ENCODE assay signal across 8 cellular contexts in the genomic region with DNA sequence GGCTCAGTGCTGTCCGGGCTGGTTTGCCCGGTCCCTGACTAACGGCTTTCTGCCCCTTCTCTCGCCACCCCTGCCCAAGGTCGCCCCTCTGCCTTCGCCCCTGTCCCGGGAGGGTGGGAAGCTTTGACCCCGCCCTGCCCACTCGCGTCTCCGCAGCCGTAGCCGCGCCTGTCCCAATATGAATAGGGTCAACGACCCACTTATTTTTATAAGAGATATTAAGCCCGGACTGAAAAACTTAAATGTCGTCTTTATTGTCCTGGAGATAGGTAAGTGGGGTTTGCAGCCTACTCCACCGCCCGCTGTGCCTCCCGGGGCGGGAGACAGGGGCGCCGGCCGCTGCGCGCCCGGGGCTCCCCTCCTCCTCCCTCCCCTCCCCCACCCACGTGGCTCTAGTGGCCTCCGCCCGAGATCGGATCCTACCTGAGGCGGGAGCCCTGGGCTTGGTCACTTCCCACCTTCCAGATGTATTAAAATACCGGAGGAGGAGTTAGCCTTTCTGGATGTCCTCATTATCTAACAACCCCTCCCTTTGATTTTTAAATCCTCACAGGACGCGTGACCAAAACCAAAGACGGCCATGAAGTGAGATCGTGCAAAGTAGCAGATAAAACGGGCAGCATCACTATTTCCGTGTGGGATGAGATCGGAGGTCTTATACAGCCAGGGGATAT. TPM values are rescaled to one million over a fixed set of nuclear protein-coding genes. Genes with fewer than 3 reads are reported as not detected.
DNase-seq lines count a peak whose midpoint lies in the region; ATAC-seq and TF ChIP-seq lines count a peak whose summit lies in the region.

No MANE protein-coding gene starts in this region.

- no peaks in the 10 kb centered on the region for H3K9me3 ChIP-seq in CD8-positive, alpha-beta T cell (ENCODE audit: low read length)
- H3K9me3 ChIP-seq in HUES64 (ENCODE audit: insufficient read depth, low read depth, low read length) = no peaks in the 10 kb centered on the region
- H3K9me3 ChIP-seq in right lobe of liver = no peaks in the 10 kb centered on the region

- peak overlapping the region; percentile 85 for H3K9ac ChIP-seq in HUES64 (ENCODE audit: low read depth, low read length)

- H3K27me3 Mint-ChIP-seq in CD8-positive, alpha-beta T cell (ENCODE audit: low read depth) = no peaks in the 10 kb centered on the region
- no peaks in the 10 kb centered on the region for H3K27me3 Mint-ChIP-seq in chondrocyte (ENCODE audit: low read depth)

- peak in 6 of 7 experiments; percentile 28 to 53 (median 42) for DNase-seq in CD8-positive, alpha-beta T cell
- peak; percentile 22 to 50 (median 42) for DNase-seq in activated CD4-positive, CD25-positive, alpha-beta regulatory T cell (lab: John Stamatoyannopoulos, UW)
- peak; percentile 90 for DNase-seq in chondrocyte (ENCODE audit: low spot score)
- DNase-seq in right lobe of liver = peak; percentile 73 to 79 (median 77)
- DNase-seq in stimulated activated CD4-positive, alpha-beta T cell treated with anti-CD3 and anti-CD28 coated beads, TNF-alpha, amount 100 ng/mL, for 4 hours (ENCODE audit: low read depth in 3 of 3) = peak; percentile 55 to 67 (median 57)
- DNase-seq in NCI-H1436 (lab: John Stamatoyannopoulos, UW) = no peak

- peak overlapping the region; percentile 62 for H3K4me3 ChIP-seq in CD8-positive, alpha-beta T cell (ENCODE audit: low read depth, low read length)
- H3K4me3 ChIP-seq in HUES64 (ENCODE audit: low read length) = peak overlapping the region; percentile 77
- peak overlapping the region; percentile 68 to 73 (median 73) for H3K4me3 ChIP-seq in right lobe of liver

- no peak for TF ChIP-seq CTCF in CD8-positive, alpha-beta T cell (IDR thresholded peaks at IDR 0.05)
- TF ChIP-seq CTCF in chondrocyte (IDR thresholded peaks at IDR 0.05) (no peak), right lobe of liver (IDR thresholded peaks at IDR 0.05) (no peak)

- H3K27me3 ChIP-seq in CD8-positive, alpha-beta T cell (ENCODE audit: insufficient read depth, low read length) = no peaks in the 10 kb centered on the region
- H3K27me3 ChIP-seq in HUES64 (ENCODE audit: insufficient read depth, low read length) (peaks cover 14% of the 10 kb centered on the region; the same call in 1 of the 2 replicates), right lobe of liver (no peaks in the 10 kb centered on the region)

- peak overlapping the region; percentile 98 for H3K4me3 Mint-ChIP-seq in CD8-positive, alpha-beta T cell
- H3K4me3 Mint-ChIP-seq in chondrocyte (ENCODE audit: unreplicated experiment) = peak overlapping the region; percentile 99

- peaks cover 69% of the 10 kb centered on the region for H3K4me1 Mint-ChIP-seq in CD8-positive, alpha-beta T cell (ENCODE audit: low read depth)
- peaks cover 57% of the 10 kb centered on the region for H3K4me1 Mint-ChIP-seq in chondrocyte (ENCODE audit: low read depth)

- H3K27ac ChIP-seq in CD8-positive, alpha-beta T cell (ENCODE audit: low read depth, low read length) = peak overlapping the region; percentile 80
- H3K27ac ChIP-seq in HUES64 (ENCODE audit: low read depth, low read length) (no peak overlapping the region; the same call in 1 of the 2 replicates), right lobe of liver (peak overlapping the region; percentile 82 to 98 (median 94))

- H3K9me3 Mint-ChIP-seq in CD8-positive, alpha-beta T cell = peaks cover 2% of the 10 kb centered on the region
- no peaks in the 10 kb centered on the region for H3K9me3 Mint-ChIP-seq in chondrocyte (ENCODE audit: low read depth)

- CTCF ChIA-PET in CD8-positive, alpha-beta T cell (lab: Charles Lee) = interaction anchor here (1.5 kb wide), 1 partner anchor 108 kb away, joined by 5 read pairs; no protein-coding TSS in a partner anchor

- POLR2A ChIA-PET in CD8-positive, alpha-beta T cell (lab: Charles Lee) = interaction anchor here (0.6 to 6.1 kb wide), 18 partner anchors 9 to 797 kb away, joined by 3 to 95 read pairs (median 4); no protein-coding TSS in a partner anchor

- ATAC-seq in CD8-positive, alpha-beta T cell = no peak
- ATAC-seq in GM21367 (IDR thresholded peaks at IDR 0.05; ENCODE audit: unreplicated experiment) (peak; percentile 3), right lobe of liver (peak; percentile 9 to 37 (median 24))

- intact Hi-C loops in CD8-positive, alpha-beta T cell (cut with DNase I, micrococcal nuclease) = loop anchor here (1.0 to 10.0 kb wide), 11 partner anchors 40 to 1894 kb away; a partner anchor contains a TSS
- intact Hi-C loops in right lobe of liver (cut with DNase I) = no loop called here

- TF ChIP-seq POLR2A in right lobe of liver (IDR thresholded peaks at IDR 0.05) = no peak

- H3K36me3 ChIP-seq in CD8-positive, alpha-beta T cell (ENCODE audit: insufficient read depth, low read length) = peaks cover 14% of the 10 kb centered on the region
- H3K36me3 ChIP-seq in HUES64 (ENCODE audit: insufficient read depth, low read length) = peaks cover 17% of the 10 kb centered on the region
- peaks cover 0 to 18% (median 8%) of the 10 kb centered on the region in 4 donors for H3K36me3 ChIP-seq in right lobe of liver

- peaks cover 47% of the 10 kb centered on the region for H3K4me1 ChIP-seq in CD8-positive, alpha-beta T cell (ENCODE audit: insufficient read depth, low read length)
- peaks cover 9% of the 10 kb centered on the region; the same call in 1 of the 2 replicates for H3K4me1 ChIP-seq in HUES64 (ENCODE audit: insufficient read depth, low read length)
- H3K4me1 ChIP-seq in right lobe of liver = peaks cover 0 to 6% (median 0%) of the 10 kb centered on the region in 4 donors

- H3K36me3 Mint-ChIP-seq in CD8-positive, alpha-beta T cell = peaks cover 27% of the 10 kb centered on the region
- peaks cover 5% of the 10 kb centered on the region for H3K36me3 Mint-ChIP-seq in chondrocyte (ENCODE audit: low read depth)

- WGBS in HUES64 = 5% methylated on average over 37 of the region's 40 CpGs
- 9% methylated on average over 19 of the region's 40 CpGs for WGBS in right lobe of liver (ENCODE audit: insufficient coverage, low coverage, low lambda C conversion rate, missing lambda C conversion rate)

- H3K27ac Mint-ChIP-seq in CD8-positive, alpha-beta T cell = peak overlapping the region; percentile 99
- H3K27ac Mint-ChIP-seq in chondrocyte (ENCODE audit: unreplicated experiment) = peak overlapping the region; percentile 100

RNA-seq across cellular contexts. Expression of a gene that starts 0.6 kb away (rescaled TPM):
- 10 to 100 TPM; 17.5 to 21.1 TPM for total RNA-seq in CD8-positive, alpha-beta T cell
- 1.4 TPM for polyA plus RNA-seq in HUES64 (2013, experiment 1 of 2)
- 2.2 TPM for polyA plus RNA-seq in HUES64 (2013, experiment 2 of 2)
- 16.1 to 18.5 TPM (median 17.5 TPM) in 3 replicates for total RNA-seq in chondrocyte
- 10 to 100 TPM in 5 of 6 experiments, 1 to 10 TPM in 1; 5.2 to 28.2 (median 20.7) TPM for total RNA-seq in right lobe of liver

Comparison
In these comparisons a context has a peak if more than half of its experiments do, and no peak if none do; other contexts are left out.
1. intact Hi-C loops: an anchor here in CD8-positive, alpha-beta T cell (1.0 to 10.0 kb wide); none called in right lobe of liver.